Comparison of ENCODE assay signal across 1 cellular context in the genomic region with DNA sequence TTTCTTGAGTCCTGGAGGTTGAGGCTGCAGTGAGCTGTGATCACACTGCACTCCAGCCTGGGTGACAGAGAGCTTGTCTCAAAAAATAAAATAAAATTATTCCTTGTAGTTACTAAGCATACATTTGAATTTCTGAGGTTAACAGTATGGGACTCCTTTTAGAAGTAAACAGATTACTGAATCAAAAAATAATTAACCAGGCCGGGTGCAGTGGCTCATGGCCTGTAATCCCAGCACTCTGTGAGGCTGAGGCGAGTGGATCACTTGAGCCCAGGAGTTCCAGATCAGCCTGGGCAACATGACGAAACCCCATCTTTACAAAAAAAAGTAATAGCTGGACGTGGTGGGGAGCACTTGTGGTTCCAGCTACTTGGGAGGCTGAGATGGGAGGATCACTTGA.
TF ChIP-seq lines count a peak whose summit lies in the region.

No MANE protein-coding gene starts in this region.

TF ChIP-seq in HepG2, 621 proteins besides CTCF, POLR2A, EP300 and RAD21:
- TF ChIP-seq, protein P1, sequence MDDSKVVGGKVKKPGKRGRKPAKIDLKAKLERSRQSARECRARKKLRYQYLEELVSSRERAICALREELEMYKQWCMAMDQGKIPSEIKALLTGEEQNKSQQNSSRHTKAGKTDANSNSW (CRISPR knock-in tag; IDR thresholded peaks at IDR 0.05; ENCODE audit: borderline replicate concordance) = no peak
- no peak for TF ChIP-seq ZNF468 (CRISPR knock-in tag; IDR thresholded peaks at IDR 0.05)
- TF ChIP-seq PHF8 (CRISPR knock-in tag; IDR thresholded peaks at IDR 0.05) = no peak
- no peak for TF ChIP-seq ZKSCAN8 (CRISPR knock-in tag; IDR thresholded peaks at IDR 0.05; ENCODE audit: borderline replicate concordance)
- TF ChIP-seq, protein P2, sequence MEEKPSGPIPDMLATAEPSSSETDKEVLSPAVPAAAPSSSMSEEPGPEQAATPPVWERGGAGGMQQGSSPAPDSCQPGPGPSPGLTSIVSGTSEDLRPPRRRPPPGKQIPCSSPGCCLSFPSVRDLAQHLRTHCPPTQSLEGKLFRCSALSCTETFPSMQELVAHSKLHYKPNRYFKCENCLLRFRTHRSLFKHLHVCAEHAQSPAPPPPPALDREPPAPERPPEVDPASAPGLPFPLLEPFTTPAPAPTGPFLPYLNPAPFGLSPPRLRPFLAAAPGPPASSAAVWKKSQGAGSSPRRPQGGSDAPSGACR (CRISPR knock-in tag; IDR thresholded peaks at IDR 0.05) = no peak
